ENCODE assay signal across 8 cellular contexts in the genomic region with DNA sequence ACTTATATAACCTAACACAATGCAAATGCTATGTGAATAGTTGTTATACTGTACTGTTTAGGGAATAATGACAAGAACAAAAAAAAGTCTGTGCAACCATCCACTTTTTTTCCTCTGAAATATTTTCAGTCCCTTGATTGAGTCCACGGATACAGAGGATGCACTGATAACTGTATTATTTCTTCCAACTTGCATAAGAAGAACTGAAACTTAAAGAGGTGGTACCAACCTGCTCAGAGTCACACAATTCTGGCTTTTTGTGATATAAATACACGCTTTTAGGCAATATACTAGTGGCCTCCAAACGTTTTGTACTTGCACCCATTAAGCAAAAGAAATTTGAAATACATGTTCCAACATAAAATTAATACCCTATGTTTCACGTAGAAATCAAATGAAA. TPM values are rescaled to one million over a fixed set of nuclear protein-coding genes. Genes with fewer than 3 reads are reported as not detected.
DNase-seq lines count a peak whose midpoint lies in the region; ATAC-seq, FAIRE-seq and TF ChIP-seq lines count a peak whose summit lies in the region.

No MANE protein-coding gene starts in this region.

- peaks cover 7% of the 10 kb centered on the region for H3K79me1 ChIP-seq in neuronal stem cell (ENCODE audit: low read depth, low read length)

- peaks cover 9% of the 10 kb centered on the region for H3K4me1 ChIP-seq in GM12878 (ENCODE audit: control insufficient read depth, insufficient read depth, low read length)
- peaks cover 0 to 15% of the 10 kb centered on the region in 2 donors for H3K4me1 ChIP-seq in neuronal stem cell (ENCODE audit: control insufficient read depth in 2 of 2, insufficient read depth in 1 of 2, low read depth in 1 of 2, low read length in 2 of 2)

- no peak for TF ChIP-seq RAD21 in GM12878 (IDR thresholded peaks at IDR 0.05; ENCODE audit: insufficient read depth, low read depth, low read length)

- H3K4ac ChIP-seq in neuronal stem cell (ENCODE audit: low read length): no peak overlapping the region

- no peak overlapping the region for H2AK5ac ChIP-seq in neuronal stem cell (ENCODE audit: low read depth, low read length)

- TF ChIP-seq CTCF in GM12878 (IDR thresholded peaks at IDR 0.05 in 2 of 3, conservative IDR thresholded peaks at IDR 0.05 in 1 of 3; ENCODE audit: control insufficient read depth in 2 of 3, extremely low read depth in 1 of 3, insufficient read depth in 1 of 3, low read depth in 3 of 3, low read length in 3 of 3): no peak

- FAIRE-seq in GM12878 (lab: Jason Lieb, UNC): no peak

- intact Hi-C loops in GM12878 (cut with micrococcal nuclease; ENCODE audit: unreplicated experiment): loop anchor here (2.0 to 10.0 kb wide), 3 partner anchors 69 to 1097 kb away; a partner anchor contains a TSS

- no peak for TF ChIP-seq POLR2A in GM12878 (IDR thresholded peaks at IDR 0.05; ENCODE audit: low read depth, low read length)

- H3K79me2 ChIP-seq in GM12878 (ENCODE audit: control insufficient read depth, insufficient read depth, low read length): peaks cover 90% of the 10 kb centered on the region

- no peak overlapping the region for H2BK15ac ChIP-seq in neuronal stem cell (ENCODE audit: low read length)

- H3K4me2 ChIP-seq in GM12878 (ENCODE audit: control insufficient read depth, insufficient read depth): peak overlapping the region; percentile 84
- H3K4me2 ChIP-seq in neuronal stem cell (ENCODE audit: insufficient read depth, low read length, poor library complexity, severe bottlenecking): no peak overlapping the region

- H3K18ac ChIP-seq in neuronal stem cell (ENCODE audit: low read length): no peak overlapping the region

- H3K27me3 ChIP-seq in GM12878 (replicated peaks in 1 of 2; ENCODE audit: control insufficient read depth in 2 of 2, insufficient read depth in 2 of 2, low read length in 1 of 2) (no peaks in the 10 kb centered on the region), neuronal stem cell (ENCODE audit: control insufficient read depth in 3 of 3, insufficient read depth in 3 of 3, low read depth in 1 of 3, low read length in 3 of 3) (no peaks in the 10 kb centered on the region)

- CTCF ChIA-PET in GM12878 (lab: Yijun Ruan, JAX): interaction anchor here (1.2 to 3.9 kb wide), 7 partner anchors 33 to 79 kb away, joined by 3 to 29 read pairs (median 6); no protein-coding TSS in a partner anchor

- H4K8ac ChIP-seq in neuronal stem cell (ENCODE audit: low read depth, low read length): no peak overlapping the region

- H3K23ac ChIP-seq in neuronal stem cell (ENCODE audit: low read depth, low read length, poor library complexity): no peak overlapping the region

- H2AFZ ChIP-seq in GM12878 (ENCODE audit: control insufficient read depth, low read depth, low read length) (no peak overlapping the region), neuronal stem cell (ENCODE audit: low read length) (peak overlapping the region; percentile 96)

- ATAC-seq in GM18867 (IDR thresholded peaks at IDR 0.05; ENCODE audit: unreplicated experiment) (peak; percentile 17), HG02938 (IDR thresholded peaks at IDR 0.05; ENCODE audit: unreplicated experiment) (peak; percentile 13), GM12878 (peak; percentile 40), HG03095 (IDR thresholded peaks at IDR 0.05; ENCODE audit: unreplicated experiment) (no peak)

- H2BK12ac ChIP-seq in neuronal stem cell (ENCODE audit: low read length): no peak overlapping the region

- SMC1A ChIA-PET in GM12878 (lab: Charles Lee; ENCODE audit: uncharacterized antibody, unreplicated experiment): interaction anchor here (1.0 to 2.8 kb wide), 11 partner anchors 14 to 94 kb away, joined by 3 to 38 read pairs (median 5); no protein-coding TSS in a partner anchor

- DNase-seq in GM12878 (ENCODE audit: low read depth, low spot score) (no peak), neuronal stem cell (ENCODE audit: low spot score) (no peak), NCI-H2107 (lab: John Stamatoyannopoulos, UW) (no peak), hepatic stellate cell (ENCODE audit: low spot score) (no peak), NCI-H128 (lab: John Stamatoyannopoulos, UW; ENCODE audit: unreplicated experiment) (no peak)

- 4% methylated on average over 4 of the region's 4 CpGs for WGBS in GM12878 (ENCODE audit: insufficient coverage, insufficient replicate concordance, low lambda C conversion rate, missing lambda C conversion rate)
- WGBS in neuronal stem cell (ENCODE audit: extremely low coverage in 2 of 2, insufficient read length in 2 of 2, insufficient replicate concordance in 1 of 2), 2 donors: no CpG with 5 or more reads among the region's 4 CpGs

- H3K9me3 ChIP-seq in GM12878 (replicated peaks; ENCODE audit: control insufficient read depth, insufficient read depth, low read length) (no peaks in the 10 kb centered on the region), neuronal stem cell (replicated peaks in 1 of 2; ENCODE audit: control insufficient read depth in 2 of 2, insufficient read depth in 1 of 2, low read depth in 1 of 2, low read length in 2 of 2) (no peaks in the 10 kb centered on the region)

- no peak overlapping the region for H2BK120ac ChIP-seq in neuronal stem cell (ENCODE audit: low read depth, low read length)

- no peak for TF ChIP-seq EP300 in GM12878 (IDR thresholded peaks at IDR 0.05; ENCODE audit: borderline replicate concordance in 1 of 2, control insufficient read depth in 1 of 2, low read depth in 2 of 2, low read length in 2 of 2)

- H3K14ac ChIP-seq in neuronal stem cell (ENCODE audit: low read length): no peak overlapping the region

- no TSS peak for BruUV-seq in GM12878 (replicated peaks; lab: Mats Ljungman, UMichigan)

- H3K9ac ChIP-seq in GM12878 (ENCODE audit: control insufficient read depth, insufficient read depth, low read length) (peak overlapping the region; percentile 94), neuronal stem cell (ENCODE audit: low read depth, low read length, poor library complexity) (no peak overlapping the region)

- RAD21 ChIA-PET in GM12878 (lab: Charles Lee; ENCODE audit: unreplicated experiment): interaction anchor here (0.9 to 2.6 kb wide), 6 partner anchors 32 to 77 kb away, joined by 3 to 13 read pairs (median 6); no protein-coding TSS in a partner anchor

- POLR2A ChIA-PET in GM12878 (lab: Charles Lee): interaction anchor here (1.6 kb wide), 1 partner anchor 73 kb away, joined by 6 read pairs; no protein-coding TSS in a partner anchor

- no peak overlapping the region for H2BK5ac ChIP-seq in neuronal stem cell (ENCODE audit: low read length)

- H3K27ac ChIP-seq in GM12878 (ENCODE audit: control insufficient read depth, insufficient read depth) (peak overlapping the region; percentile 94), neuronal stem cell (replicated peaks; ENCODE audit: low read length) (no peak overlapping the region)

- in situ Hi-C loops in GM12878 (cut with MboI): no loop called here

- H3K4me3 ChIP-seq in GM12878: peak overlapping the region; percentile 91
- peak overlapping the region in 1 of 2 donors; percentile 97 for H3K4me3 ChIP-seq in neuronal stem cell (ENCODE audit: low read length in 2 of 2)

- H3K36me3 ChIP-seq in GM12878 (ENCODE audit: control insufficient read depth in 2 of 2, insufficient read depth in 2 of 2, low read length in 1 of 2): no peaks in the 10 kb centered on the region
- H3K36me3 ChIP-seq in neuronal stem cell (replicated peaks in 1 of 2; ENCODE audit: control insufficient read depth in 2 of 2, insufficient read depth in 2 of 2, low read length in 2 of 2): peaks cover 0 to 11% of the 10 kb centered on the region in 2 donors

- H4K91ac ChIP-seq in neuronal stem cell (ENCODE audit: low read depth, low read length, poor library complexity): no peak overlapping the region

- H4K20me1 ChIP-seq in GM12878 (ENCODE audit: control insufficient read depth, insufficient read depth): no peaks in the 10 kb centered on the region

TF ChIP-seq in GM12878, 131 proteins besides CTCF, POLR2A, EP300 and RAD21 (continues in another document):
- TF ChIP-seq SPI1 (IDR thresholded peaks at IDR 0.05; ENCODE audit: borderline replicate concordance, insufficient read depth, low read depth, low read length): peak; percentile 88

RNA-seq across cellular contexts. Expression of a gene that starts 1.3 kb away (rescaled TPM):
- total RNA-seq in GM12878 (2013; cell fraction: nucleolus; rRNA removed): 156 and 158 TPM in 2 replicates
- total RNA-seq in GM12878 (2014; rRNA removed) (36.1 and 48.3 TPM in 2 replicates), GM12878 (2014; rRNA removed; fragmentation: Illumina TruSeq; extraction: Trizol) (63.8 and 64.4 TPM in 2 replicates), GM12878 (2021) (40.3 and 41.5 TPM in 2 replicates)
- polyA plus RNA-seq in GM12878 (2011; ENCODE audit: low read depth): 7.1 TPM
- polyA plus RNA-seq in GM12878 (2011; rRNA removed) (32.5 and 54.9 TPM in 2 replicates), GM12878 (2014; fragmentation: Illumina TruSeq; extraction: Trizol) (49.3 and 64.3 TPM in 2 replicates), GM12878 (2014; fragmentation: Nextera tagmentation; extraction: Ambion mirVana) (10 to 100 TPM; 12.8 to 18.9 TPM), GM12878 (2014; rRNA removed) (26.2 and 32.0 TPM in 2 replicates), GM12878 (2016; fragmentation: Nextera tagmentation; extraction: Ambion mirVana) (10 to 100 TPM; 45.5 to 55.3 TPM)
- 7.9 and 8.3 TPM in 2 replicates for polyA plus RNA-seq in GM12878 (2011; cell fraction: cytosol; rRNA removed)
- polyA plus RNA-seq in GM12878 (2011; cell fraction: nucleus; rRNA removed): 31.6 and 34.1 TPM in 2 replicates
- 11.0 and 16.3 TPM in 2 replicates for polyA plus RNA-seq in GM12878 (2012)
- 24.8 and 35.4 TPM in 2 replicates for polyA minus RNA-seq in GM12878 (2011; rRNA and poly(A)+ RNA removed)
- 7.2 and 12.1 TPM in 2 replicates for polyA minus RNA-seq in GM12878 (2011; cell fraction: cytosol; rRNA and poly(A)+ RNA removed)
- polyA minus RNA-seq in GM12878 (2011; cell fraction: nucleus; rRNA and poly(A)+ RNA removed): 28.9 and 43.6 TPM in 2 replicates
- 27.0 TPM for polyA plus RNA-seq in neuronal stem cell (2013, experiment 1 of 2)
- 27.2 TPM for polyA plus RNA-seq in neuronal stem cell (2013, experiment 2 of 2)

RNA-seq across cellular contexts. Expression of a gene that starts 1.7 kb away (rescaled TPM):
- 142 and 149 TPM in 2 replicates for total RNA-seq in GM12878 (2013; cell fraction: nucleolus; rRNA removed)
- total RNA-seq in GM12878 (2014; rRNA removed) (41.3 and 45.7 TPM in 2 replicates), GM12878 (2014; rRNA removed; fragmentation: Illumina TruSeq; extraction: Trizol) (49.6 and 49.9 TPM in 2 replicates), GM12878 (2021) (39.4 and 39.5 TPM in 2 replicates)
- 7.7 TPM for polyA plus RNA-seq in GM12878 (2011; ENCODE audit: low read depth)
- polyA plus RNA-seq in GM12878 (2011; rRNA removed) (46.3 and 89.4 TPM in 2 replicates), GM12878 (2014; fragmentation: Illumina TruSeq; extraction: Trizol) (45.3 and 60.1 TPM in 2 replicates), GM12878 (2014; fragmentation: Nextera tagmentation; extraction: Ambion mirVana) (1 to 10 TPM; 6.0 to 9.4 TPM), GM12878 (2014; rRNA removed) (27.2 and 31.5 TPM in 2 replicates), GM12878 (2016; fragmentation: Nextera tagmentation; extraction: Ambion mirVana) (10 to 100 TPM; 27.9 to 32.5 TPM)
- polyA plus RNA-seq in GM12878 (2011; cell fraction: cytosol; rRNA removed): 16.7 TPM in 2 replicates
- polyA plus RNA-seq in GM12878 (2011; cell fraction: nucleus; rRNA removed): 94.3 and 114 TPM in 2 replicates
- polyA plus RNA-seq in GM12878 (2012): 12.0 and 12.4 TPM in 2 replicates
- polyA minus RNA-seq in GM12878 (2011; rRNA and poly(A)+ RNA removed): 51.1 and 72.2 TPM in 2 replicates
- polyA minus RNA-seq in GM12878 (2011; cell fraction: cytosol; rRNA and poly(A)+ RNA removed): 15.4 and 24.5 TPM in 2 replicates
- 114 and 186 TPM in 2 replicates for polyA minus RNA-seq in GM12878 (2011; cell fraction: nucleus; rRNA and poly(A)+ RNA removed)
- polyA plus RNA-seq in neuronal stem cell (2013, experiment 1 of 2): 11.1 TPM
- 11.8 TPM for polyA plus RNA-seq in neuronal stem cell (2013, experiment 2 of 2)
